8 cellular contexts compared by ENCODE assay signal in genomic region chr11:5808500-5809121, GRCh38. TPM values are rescaled to one million over a fixed set of nuclear protein-coding genes. Genes with fewer than 3 reads are reported as not detected.
DNase-seq lines count a peak whose midpoint lies in the region; ATAC-seq and FAIRE-seq lines count a peak whose summit lies in the region.

OR52N2 (plus strand) TSS chr11:5808924; CDS start chr11:5820336, 11,412 bp downstream.

- peak within 1 kb of the TSS; percentile 83 to 93 (median 91) for H3K4me3 Mint-ChIP-seq in naive thymus-derived CD8-positive, alpha-beta T cell
- peak within 1 kb of the TSS; percentile 88 to 90 for H3K4me3 Mint-ChIP-seq in stimulated activated naive B cell treated with anti-CD40 and anti-IgM and Interleukin-4, amounts not matched to agents 10 μg/mL and 1 μg/mL and 100 μg/mL, for 72 hours

- FAIRE-seq in GM19239 (lab: Jason Lieb, UNC) = peak; percentile 97

- H3K4me3 ChIP-seq in NT2/D1 (ENCODE audit: insufficient read length, low read depth) = no peak within 1 kb of the TSS

- DNase-seq in CD1c-positive myeloid dendritic cell (ENCODE audit: extremely low spot score) = peak; percentile 87
- DNase-seq in GM19239 (ENCODE audit: insufficient read length, low spot score) = no peak
- peak; percentile 57 for DNase-seq in NT2/D1 (ENCODE audit: low read depth, low spot score)
- DNase-seq in activated T-cell treated with anti-CD3 and anti-CD28 coated beads for 48 hours (ENCODE audit: low read depth) = peak; percentile 45
- DNase-seq in fibroblast of gingiva (ENCODE audit: low read depth) = peak; percentile 57
- DNase-seq in naive thymus-derived CD8-positive, alpha-beta T cell = peak; percentile 48 to 84 (median 72)
- peak; percentile 63 for DNase-seq in stimulated activated naive B cell treated with anti-CD40 and anti-IgM and Interleukin-4, amounts not matched to agents 10 μg/mL and 1 μg/mL and 100 μg/mL, for 72 hours

- no peaks in the 10 kb centered on the region for H3K4me1 ChIP-seq in NT2/D1 (ENCODE audit: insufficient read depth, insufficient read length)

- H3K27me3 Mint-ChIP-seq in naive thymus-derived CD8-positive, alpha-beta T cell = peaks cover 6 to 23% (median 15%) of the 10 kb centered on the region in 5 donors
- peaks cover 17 to 33% of the 10 kb centered on the region in 2 donors for H3K27me3 Mint-ChIP-seq in stimulated activated naive B cell treated with anti-CD40 and anti-IgM and Interleukin-4, amounts not matched to agents 10 μg/mL and 1 μg/mL and 100 μg/mL, for 72 hours

- no peaks in the 10 kb centered on the region for H3K36me3 ChIP-seq in NT2/D1 (ENCODE audit: insufficient read depth, insufficient read length, low read length)

- peaks cover 0 to under 1% (median 0%) of the 10 kb centered on the region in 3 donors for H3K36me3 Mint-ChIP-seq in naive thymus-derived CD8-positive, alpha-beta T cell
- peaks cover 0 to 3% of the 10 kb centered on the region in 2 donors for H3K36me3 Mint-ChIP-seq in stimulated activated naive B cell treated with anti-CD40 and anti-IgM and Interleukin-4, amounts not matched to agents 10 μg/mL and 1 μg/mL and 100 μg/mL, for 72 hours

- POLR2A ChIA-PET in naive thymus-derived CD8-positive, alpha-beta T cell (lab: Charles Lee) = interaction anchor here (0.6 kb wide), 1 partner anchor 611 kb away, joined by 3 read pairs; no protein-coding TSS in a partner anchor

- no peak within 1 kb of the TSS for H3K9ac ChIP-seq in NT2/D1 (ENCODE audit: insufficient read length, low read depth)

- H3K9me3 Mint-ChIP-seq in naive thymus-derived CD8-positive, alpha-beta T cell = peaks cover 0 to 10% (median 7%) of the 10 kb centered on the region in 9 donors
- H3K9me3 Mint-ChIP-seq in stimulated activated naive B cell treated with anti-CD40 and anti-IgM and Interleukin-4, amounts not matched to agents 10 μg/mL and 1 μg/mL and 100 μg/mL, for 72 hours = peaks cover 3 to 4% of the 10 kb centered on the region in 2 donors

- H3K27me3 ChIP-seq in NT2/D1 (ENCODE audit: insufficient read depth, insufficient read length) = no peaks in the 10 kb centered on the region

- peaks cover 13% of the 10 kb centered on the region for H3K9me3 ChIP-seq in NT2/D1 (ENCODE audit: insufficient read depth, low read length)

- H3K27ac Mint-ChIP-seq in naive thymus-derived CD8-positive, alpha-beta T cell = peak within 1 kb of the TSS in 8 of 10 donors; percentile 14 to 83 (median 53)
- H3K27ac Mint-ChIP-seq in stimulated activated naive B cell treated with anti-CD40 and anti-IgM and Interleukin-4, amounts not matched to agents 10 μg/mL and 1 μg/mL and 100 μg/mL, for 72 hours = peak within 1 kb of the TSS; percentile 52

- peaks cover 7 to 14% (median 11%) of the 10 kb centered on the region in 4 donors for H3K4me1 Mint-ChIP-seq in naive thymus-derived CD8-positive, alpha-beta T cell
- peaks cover 8 to 15% of the 10 kb centered on the region in 2 donors for H3K4me1 Mint-ChIP-seq in stimulated activated naive B cell treated with anti-CD40 and anti-IgM and Interleukin-4, amounts not matched to agents 10 μg/mL and 1 μg/mL and 100 μg/mL, for 72 hours

- peak; percentile 95 for ATAC-seq in HG03432 (IDR thresholded peaks at IDR 0.05; ENCODE audit: unreplicated experiment)
- ATAC-seq in naive thymus-derived CD8-positive, alpha-beta T cell = peak; percentile 80 to 95
- ATAC-seq in stimulated activated naive B cell treated with anti-CD40 and anti-IgM and Interleukin-4, amounts not matched to agents 10 μg/mL and 1 μg/mL and 100 μg/mL, for 72 hours (replicated peaks) = peak; percentile 94 to 96

RNA-seq across cellular contexts. Expression of gene OR52N2, which starts in this region (rescaled TPM):
- not detected for total RNA-seq in naive thymus-derived CD8-positive, alpha-beta T cell
- not detected for polyA plus RNA-seq in naive thymus-derived CD8-positive, alpha-beta T cell

Comparison
In these comparisons a context has a peak if more than half of its experiments do, and no peak if none do; other contexts are left out.
1. Peak in DNase-seq and ATAC-seq in naive thymus-derived CD8-positive, alpha-beta T cell; RNA of the gene not detected or under 1 TPM.